In genomic region chr14:80930836-80931389, GRCh38 we compare ENCODE assay signal across 1 cellular context.
TF ChIP-seq lines count a peak whose summit lies in the region.

No MANE protein-coding gene starts in this region.

TF ChIP-seq in SK-N-SH treated with all-trans-retinoic acid at 6 μM for 48 hours, 23 proteins besides CTCF, POLR2A, EP300 and RAD21 (continued from another document):
- TF ChIP-seq POU6F1 (CRISPR knock-in tag; IDR thresholded peaks at IDR 0.05; ENCODE audit: borderline replicate concordance, low read depth) (no peak), ZNF565 (CRISPR knock-in tag; conservative IDR thresholded peaks at IDR 0.05; ENCODE audit: low read depth) (no peak), TCF4 (CRISPR knock-in tag; IDR thresholded peaks at IDR 0.05; ENCODE audit: borderline replicate concordance) (no peak)
